Comparison of ENCODE assay signal across 9 cellular contexts in genomic region chr2:190216829-190217228, GRCh38.
DNase-seq lines count a peak whose midpoint lies in the region; ATAC-seq, FAIRE-seq and TF ChIP-seq lines count a peak whose summit lies in the region.
"Had no signal": no experiment of that assay in that cellular context is flagged by ENCODE, and none has a peak within 500 bp of the region (broad histone marks: within the 10 kb centered on the region; RNA-seq: fewer than 3 reads in every experiment).

No MANE protein-coding gene starts in this region.

- H3K27ac ChIP-seq in breast epithelium (no peak overlapping the region), aorta (ENCODE audit: low read depth in 1 of 2, low read length in 2 of 2) (no peak overlapping the region), prostate gland (no peak overlapping the region)

- peak; percentile 45 for ATAC-seq in aorta (ENCODE audit: low FRiP score)
- no peak for ATAC-seq in HG02840 (IDR thresholded peaks at IDR 0.05; ENCODE audit: low FRiP score, unreplicated experiment)

- POLR2A ChIA-PET in MCF 10A (lab: Yijun Ruan, JAX): interaction anchor here (0.7 kb wide), 1 partner anchor 56 kb away, joined by 3 read pairs; no protein-coding TSS in a partner anchor

- H3K4me3 ChIP-seq in breast epithelium: no peak overlapping the region
- no peak overlapping the region for H3K4me3 ChIP-seq in fibroblast of the aortic adventitia (ENCODE audit: low read depth, low read length)
- no peak overlapping the region for H3K4me3 ChIP-seq in aorta (ENCODE audit: low read length in 2 of 2)
- no peak overlapping the region for H3K4me3 ChIP-seq in prostate gland

- WGBS in aorta, 2 donors: 26 to 46% methylated on average over 3 of the region's 3 CpGs
- WGBS in prostate gland: 78% methylated on average over 3 of the region's 3 CpGs

- intact Hi-C loops in MCF 10A (cut with micrococcal nuclease) (no loop called here), breast epithelium (cut with DNase I; ENCODE audit: low total_unique reads) (no loop called here), aorta (cut with DNase I) (no loop called here), prostate gland (cut with DNase I) (no loop called here)

- H3K36me3 Mint-ChIP-seq in MCF 10A (ENCODE audit: insufficient read depth, unreplicated experiment): peaks cover 4% of the 10 kb centered on the region

- H3K4me3 Mint-ChIP-seq in MCF 10A (ENCODE audit: unreplicated experiment): no peak overlapping the region
- H3K4me3 Mint-ChIP-seq: B cell had no signal

- no peaks in the 10 kb centered on the region for H3K9me3 ChIP-seq in breast epithelium
- H3K9me3 ChIP-seq in aorta (ENCODE audit: control insufficient read depth, low read length): no peaks in the 10 kb centered on the region
- H3K9me3 ChIP-seq in prostate gland: no peaks in the 10 kb centered on the region

- no TSS peak for BruUV-seq in MCF 10A (replicated peaks; lab: Mats Ljungman, UMichigan)

- H3K4me1 ChIP-seq in breast epithelium: no peaks in the 10 kb centered on the region
- peaks cover 6 to 9% of the 10 kb centered on the region in 2 donors for H3K4me1 ChIP-seq in aorta (ENCODE audit: control insufficient read depth in 1 of 2, insufficient read depth in 2 of 2, low read length in 2 of 2)
- H3K4me1 ChIP-seq in prostate gland (replicated peaks): no peaks in the 10 kb centered on the region

- H3K27me3 ChIP-seq in breast epithelium (no peaks in the 10 kb centered on the region), aorta (ENCODE audit: control insufficient read depth in 1 of 2, insufficient read depth in 2 of 2, low read length in 1 of 2) (no peaks in the 10 kb centered on the region), prostate gland (replicated peaks; ENCODE audit: insufficient read depth) (no peaks in the 10 kb centered on the region)

- CTCF ChIA-PET in MCF 10A (lab: Yijun Ruan, JAX): no interaction called here

- H3K4me1 Mint-ChIP-seq in MCF 10A (ENCODE audit: insufficient read depth, unreplicated experiment): peaks cover 5% of the 10 kb centered on the region

- DNase-seq in MCF 10A (ENCODE audit: unreplicated experiment): peak; percentile 20
- DNase-seq in breast epithelium (ENCODE audit: low spot score in 2 of 2): no peak
- peak; percentile 92 for DNase-seq in NCI-H345 (lab: John Stamatoyannopoulos, UW)
- peak; percentile 17 for DNase-seq in fibroblast of the aortic adventitia (ENCODE audit: low read depth)
- peak; percentile 66 to 84 for DNase-seq in aorta
- DNase-seq in prostate gland (ENCODE audit: low spot score): no peak
- no peak for DNase-seq in GM12891 (ENCODE audit: insufficient read length, low spot score)

- TF ChIP-seq POLR2A in breast epithelium (IDR thresholded peaks at IDR 0.05): no peak
- no peak for TF ChIP-seq POLR2A in prostate gland (IDR thresholded peaks at IDR 0.05)
- TF ChIP-seq POLR2A in GM12891 (IDR thresholded peaks at IDR 0.05; ENCODE audit: low read depth, low read length): no peak

- no peak for FAIRE-seq in GM12891 (lab: Jason Lieb, UNC)

- H3K9me3 Mint-ChIP-seq in MCF 10A (ENCODE audit: unreplicated experiment): no peaks in the 10 kb centered on the region

- H3K27ac Mint-ChIP-seq in MCF 10A (ENCODE audit: low read depth, unreplicated experiment): no peak overlapping the region
- H3K27ac Mint-ChIP-seq: B cell had no signal

- no peaks in the 10 kb centered on the region for H3K27me3 Mint-ChIP-seq in MCF 10A (ENCODE audit: insufficient read depth, unreplicated experiment)
- H3K27me3 Mint-ChIP-seq: B cell had no signal

- TF ChIP-seq CTCF in MCF 10A (IDR thresholded peaks at IDR 0.05; ENCODE audit: unreplicated experiment) (no peak), breast epithelium (IDR thresholded peaks at IDR 0.05) (no peak), fibroblast of the aortic adventitia (IDR thresholded peaks at IDR 0.05; ENCODE audit: insufficient read depth, low read length) (no peak), prostate gland (IDR thresholded peaks at IDR 0.05) (no peak)

- H3K36me3 ChIP-seq in breast epithelium (no peaks in the 10 kb centered on the region), aorta (ENCODE audit: control insufficient read depth in 1 of 2, insufficient read depth in 2 of 2, low read length in 1 of 2) (peaks cover 2 to 3% of the 10 kb centered on the region in 2 donors), prostate gland (no peaks in the 10 kb centered on the region)

TF ChIP-seq in GM12891, 5 proteins besides CTCF, POLR2A, EP300 and RAD21:
- TF ChIP-seq PAX5 (IDR thresholded peaks at IDR 0.05; ENCODE audit: insufficient read depth, low read length, severe bottlenecking) (no peak), TAF1 (IDR thresholded peaks at IDR 0.05; ENCODE audit: low read depth, low read length) (no peak), POU2F2 (IDR thresholded peaks at IDR 0.05; ENCODE audit: low read depth, low read length) (no peak)
TF ChIP-seq in GM12891: peak in this region for 0.

Comparison
In these comparisons a context has a peak if more than half of its experiments do, and no peak if none do; other contexts are left out.
1. DNase-seq: peak in MCF 10A (single experiment), NCI-H345 (single experiment), fibroblast of the aortic adventitia (single experiment) and aorta (2 of 2); none in breast epithelium (0 of 2), prostate gland (single experiment) and GM12891 (single experiment).